In the genomic region with DNA sequence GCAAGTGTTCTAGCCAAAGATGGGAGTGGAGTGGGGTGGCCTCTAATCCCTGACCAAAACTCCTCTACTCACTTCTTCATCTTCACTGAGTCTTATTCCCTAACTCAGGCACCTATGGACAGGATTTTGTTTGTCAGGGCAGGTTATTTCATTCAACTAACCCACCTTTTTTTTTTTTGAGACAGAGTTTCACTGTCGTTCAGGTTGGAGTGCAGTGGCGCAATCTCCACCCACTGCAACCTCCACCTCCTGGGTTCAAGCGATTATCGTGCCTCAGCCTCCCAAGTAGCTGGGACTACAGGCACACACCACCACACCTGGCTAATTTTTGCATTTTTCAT, we compare ENCODE assay signal across 9 cellular contexts. TPM values are rescaled to one million over a fixed set of nuclear protein-coding genes. Genes with fewer than 3 reads are reported as not detected.
DNase-seq lines count a peak whose midpoint lies in the region; ATAC-seq and TF ChIP-seq lines count a peak whose summit lies in the region.
"Not testable (repeated sequence)": the region's sequence is repeated elsewhere in the genome, so short reads cannot be mapped to it uniquely, and the experiment has no call there.
"Had no signal": no experiment of that assay in that cellular context is flagged by ENCODE, and none has a peak within 500 bp of the region (broad histone marks: within the 10 kb centered on the region; RNA-seq: fewer than 3 reads in every experiment).

No MANE protein-coding gene starts in this region.

- BruUV-seq in Calu3 (replicated peaks; lab: Mats Ljungman, UMichigan), result not testable (repeated sequence)

- H3K9ac ChIP-seq in KMS-11, result not testable (repeated sequence)

- intact Hi-C loops in Calu3 (cut with micrococcal nuclease; ENCODE audit: unreplicated experiment), result loop anchor here (1.0 to 5.0 kb wide), 2 partner anchors 41 to 74 kb away; a partner anchor contains a TSS

- H3K9me3 ChIP-seq in RWPE2 (ENCODE audit: severe bottlenecking); ectodermal cell (ENCODE audit: control insufficient read depth, low read length): not testable (repeated sequence)

- H3K4me3 ChIP-seq in KMS-11 (IDR thresholded peaks at IDR 0.05; ENCODE audit: insufficient read depth, low read depth, low read length), result peak overlapping the region; percentile 90
- H3K4me3 ChIP-seq in RWPE2 (ENCODE audit: severe bottlenecking), result not testable (repeated sequence)
- H3K4me3 ChIP-seq in ectodermal cell (ENCODE audit: insufficient read depth, low read depth, low read length), result peak overlapping the region; percentile 33

- not testable (repeated sequence) for H3K27ac Mint-ChIP-seq in Calu3 (ENCODE audit: unreplicated experiment)
- peak overlapping the region; percentile 71 for H3K27ac Mint-ChIP-seq in activated T-cell treated with anti-CD3 and anti-CD28 coated beads, Interleukin-2, amount 50 U/mL, for 24 hours
- H3K27ac Mint-ChIP-seq in naive B cell, result peak overlapping the region in 1 of 6 donors; percentile 88
- H3K27ac Mint-ChIP-seq in stimulated activated memory B cell treated with anti-CD40 and anti-IgM and Interleukin-4, amounts not matched to agents 10 μg/mL and 1 μg/mL and 100 μg/mL, for 72 hours, result peak overlapping the region; percentile 88

- H3K27ac ChIP-seq in 22Rv1; KMS-11; RWPE2 (ENCODE audit: poor library complexity, severe bottlenecking); ectodermal cell (ENCODE audit: insufficient read depth, low read depth, low read length, poor library complexity, severe bottlenecking): not testable (repeated sequence)

- not testable (repeated sequence) for DNase-seq in Calu3; RWPE2 (ENCODE audit: low spot score); activated T-cell treated with anti-CD3 and anti-CD28 coated beads, Interleukin-2, amount 50 U/mL, for 24 hours; naive B cell

- peaks cover 38% of the 10 kb centered on the region for H3K36me3 Mint-ChIP-seq in Calu3 (ENCODE audit: insufficient read depth, unreplicated experiment)
- peaks cover 46% of the 10 kb centered on the region for H3K36me3 Mint-ChIP-seq in activated T-cell treated with anti-CD3 and anti-CD28 coated beads, Interleukin-2, amount 50 U/mL, for 24 hours (ENCODE audit: low read depth)
- H3K36me3 Mint-ChIP-seq in naive B cell, result not testable (repeated sequence)
- H3K36me3 Mint-ChIP-seq in stimulated activated memory B cell treated with anti-CD40 and anti-IgM and Interleukin-4, amounts not matched to agents 10 μg/mL and 1 μg/mL and 100 μg/mL, for 72 hours, result peaks cover 18% of the 10 kb centered on the region

- H3K4me1 Mint-ChIP-seq in Calu3 (ENCODE audit: low read depth, unreplicated experiment), result peaks cover 12% of the 10 kb centered on the region
- H3K4me1 Mint-ChIP-seq in activated T-cell treated with anti-CD3 and anti-CD28 coated beads, Interleukin-2, amount 50 U/mL, for 24 hours (ENCODE audit: low read depth), result peaks cover 33% of the 10 kb centered on the region
- H3K4me1 Mint-ChIP-seq in naive B cell, result peaks cover 29 to 39% (median 30%) of the 10 kb centered on the region in 3 donors
- H3K4me1 Mint-ChIP-seq in stimulated activated memory B cell treated with anti-CD40 and anti-IgM and Interleukin-4, amounts not matched to agents 10 μg/mL and 1 μg/mL and 100 μg/mL, for 72 hours, result peaks cover 32% of the 10 kb centered on the region

- H3K4me1 ChIP-seq in KMS-11 (ENCODE audit: low read depth, poor library complexity, severe bottlenecking) (peaks cover 20% of the 10 kb centered on the region), ectodermal cell (ENCODE audit: control insufficient read depth, insufficient read depth, low read length) (peaks cover 17% of the 10 kb centered on the region)
- H3K4me1 ChIP-seq in RWPE2 (ENCODE audit: insufficient read depth, poor library complexity, severe bottlenecking), result not testable (repeated sequence)

- peak overlapping the region; percentile 53 for H3K4me3 Mint-ChIP-seq in Calu3 (ENCODE audit: low read depth, unreplicated experiment)
- not testable (repeated sequence) for H3K4me3 Mint-ChIP-seq in activated T-cell treated with anti-CD3 and anti-CD28 coated beads, Interleukin-2, amount 50 U/mL, for 24 hours; stimulated activated memory B cell treated with anti-CD40 and anti-IgM and Interleukin-4, amounts not matched to agents 10 μg/mL and 1 μg/mL and 100 μg/mL, for 72 hours
- peak overlapping the region; percentile 72 to 90 (median 86) for H3K4me3 Mint-ChIP-seq in naive B cell

- H3K79me2 ChIP-seq in KMS-11 (ENCODE audit: insufficient read depth, low read depth), result peaks cover 18% of the 10 kb centered on the region

- peak; percentile 68 for TF ChIP-seq CTCF in 22Rv1 (IDR thresholded peaks at IDR 0.05)
- not testable (repeated sequence) for TF ChIP-seq CTCF in Calu3 (IDR thresholded peaks at IDR 0.05; ENCODE audit: unreplicated experiment)
- peak; percentile 76 for TF ChIP-seq CTCF in KMS-11 (conservative IDR thresholded peaks at IDR 0.05; ENCODE audit: low read depth, low read length)
- TF ChIP-seq CTCF in RWPE2 (IDR thresholded peaks at IDR 0.05; ENCODE audit: poor library complexity, severe bottlenecking), result peak; percentile 65

- H3K9me3 Mint-ChIP-seq in Calu3 (ENCODE audit: low read depth, unreplicated experiment); activated T-cell treated with anti-CD3 and anti-CD28 coated beads, Interleukin-2, amount 50 U/mL, for 24 hours; naive B cell; stimulated activated memory B cell treated with anti-CD40 and anti-IgM and Interleukin-4, amounts not matched to agents 10 μg/mL and 1 μg/mL and 100 μg/mL, for 72 hours: not testable (repeated sequence)

- H3K27me3 Mint-ChIP-seq in Calu3 (ENCODE audit: unreplicated experiment); activated T-cell treated with anti-CD3 and anti-CD28 coated beads, Interleukin-2, amount 50 U/mL, for 24 hours; naive B cell; stimulated activated memory B cell treated with anti-CD40 and anti-IgM and Interleukin-4, amounts not matched to agents 10 μg/mL and 1 μg/mL and 100 μg/mL, for 72 hours: not testable (repeated sequence)

- 65 to 67% methylated on average over 4 of the region's 4 CpGs for WGBS in ectodermal cell, 2 experiments

- H3K27me3 ChIP-seq in KMS-11 (ENCODE audit: insufficient read depth, low read depth); RWPE2 (ENCODE audit: insufficient read depth, poor library complexity, severe bottlenecking); ectodermal cell (ENCODE audit: control insufficient read depth, insufficient read depth, low read length, poor library complexity, severe bottlenecking): not testable (repeated sequence)

- H3K4me2 ChIP-seq in KMS-11, result peak overlapping the region; percentile 46; the same call in 1 of the 2 replicates

- peak overlapping the region; percentile 47; the same call in 1 of the 2 replicates for H2AFZ ChIP-seq in KMS-11 (ENCODE audit: low read depth)

- ATAC-seq in RWPE2 (ENCODE audit: low read depth); naive B cell (ENCODE audit: low read depth in 2 of 2); stimulated activated memory B cell treated with anti-CD40 and anti-IgM and Interleukin-4, amounts not matched to agents 10 μg/mL and 1 μg/mL and 100 μg/mL, for 72 hours: not testable (repeated sequence)

- not testable (repeated sequence) for H3K36me3 ChIP-seq in KMS-11 (ENCODE audit: insufficient read depth); ectodermal cell (ENCODE audit: control insufficient read depth, insufficient read depth, low read length)
- peaks cover 21% of the 10 kb centered on the region for H3K36me3 ChIP-seq in RWPE2 (ENCODE audit: low read depth)

- CTCF ChIA-PET in Calu3 (lab: Charles Lee), result interaction anchor here (1.3 to 3.5 kb wide), 10 partner anchors 17 to 83 kb away, joined by 5 to 68 read pairs (median 8); a partner anchor contains a TSS

- H4K20me1 ChIP-seq in KMS-11 (ENCODE audit: insufficient read depth), result not testable (repeated sequence)

RNA-seq across cellular contexts. Expression of a gene that starts 5.0 kb away (rescaled TPM):
- total RNA-seq in Calu3 (2022), result 236 TPM in 2 replicates
- 127 TPM for polyA plus RNA-seq in ectodermal cell (2013, experiment 1 of 4)
- 122 TPM for polyA plus RNA-seq in ectodermal cell (2013, experiment 2 of 4)
- 136 TPM for polyA plus RNA-seq in ectodermal cell (2013, experiment 3 of 4)
- polyA plus RNA-seq in ectodermal cell (2013, experiment 4 of 4), result 141 TPM
- 100 to 1,000 TPM; 340 to 379 (median 354) TPM for polyA plus RNA-seq in naive B cell (ENCODE audit: low read depth in 6 of 6)

RNA-seq across cellular contexts. Expression of a gene that starts 5.6 kb away (rescaled TPM):
- 1.1 and 1.8 TPM in 2 replicates for total RNA-seq in Calu3 (2022)
- polyA plus RNA-seq in ectodermal cell (2013, experiment 1 of 4), result 13.7 TPM
- polyA plus RNA-seq in ectodermal cell (2013, experiment 2 of 4), result 15.0 TPM
- polyA plus RNA-seq in ectodermal cell (2013, experiment 3 of 4), result 10.9 TPM
- polyA plus RNA-seq in ectodermal cell (2013, experiment 4 of 4), result 12.3 TPM
- polyA plus RNA-seq in naive B cell (ENCODE audit: low read depth in 6 of 6), result under 1 TPM in 2 of 6 donors, not detected in 4; 0.13 to 0.35 TPM
- total RNA-seq: HT-29 had no signal

RNA-seq across cellular contexts. Expression of a gene that starts 27.7 kb away (rescaled TPM):
- total RNA-seq in Calu3 (2022), result 38.7 and 41.1 TPM in 2 replicates
- 50.7 TPM for polyA plus RNA-seq in ectodermal cell (2013, experiment 1 of 4)
- 43.9 TPM for polyA plus RNA-seq in ectodermal cell (2013, experiment 2 of 4)
- polyA plus RNA-seq in ectodermal cell (2013, experiment 3 of 4), result 77.0 TPM
- polyA plus RNA-seq in ectodermal cell (2013, experiment 4 of 4), result 83.1 TPM
- 100 to 1,000 TPM in 1 of 6 donors, 10 to 100 TPM in 5; 77.4 to 100 (median 90.5) TPM for polyA plus RNA-seq in naive B cell (ENCODE audit: low read depth in 6 of 6)

RNA-seq across cellular contexts. Expression of a gene that starts 32.4 kb away (rescaled TPM):
- total RNA-seq in Calu3 (2022), result 68.5 and 72.0 TPM in 2 replicates
- 43.3 TPM for polyA plus RNA-seq in ectodermal cell (2013, experiment 1 of 4)
- 37.1 TPM for polyA plus RNA-seq in ectodermal cell (2013, experiment 2 of 4)
- polyA plus RNA-seq in ectodermal cell (2013, experiment 3 of 4), result 37.1 TPM
- 36.9 TPM for polyA plus RNA-seq in ectodermal cell (2013, experiment 4 of 4)
- polyA plus RNA-seq in naive B cell (ENCODE audit: low read depth in 6 of 6), result 100 to 1,000 TPM; 152 to 273 (median 201) TPM

RNA-seq across cellular contexts. Expression of a gene that starts 39.6 kb away (rescaled TPM):
- 36.8 and 41.9 TPM in 2 replicates for total RNA-seq in Calu3 (2022)
- 56.6 TPM for polyA plus RNA-seq in ectodermal cell (2013, experiment 1 of 4)
- polyA plus RNA-seq in ectodermal cell (2013, experiment 2 of 4), result 55.5 TPM
- 46.8 TPM for polyA plus RNA-seq in ectodermal cell (2013, experiment 3 of 4)
- polyA plus RNA-seq in ectodermal cell (2013, experiment 4 of 4), result 51.5 TPM
- polyA plus RNA-seq in naive B cell (ENCODE audit: low read depth in 6 of 6), result 1 to 10 TPM; 1.1 to 3.9 (median 2.2) TPM
